In the genomic region with DNA sequence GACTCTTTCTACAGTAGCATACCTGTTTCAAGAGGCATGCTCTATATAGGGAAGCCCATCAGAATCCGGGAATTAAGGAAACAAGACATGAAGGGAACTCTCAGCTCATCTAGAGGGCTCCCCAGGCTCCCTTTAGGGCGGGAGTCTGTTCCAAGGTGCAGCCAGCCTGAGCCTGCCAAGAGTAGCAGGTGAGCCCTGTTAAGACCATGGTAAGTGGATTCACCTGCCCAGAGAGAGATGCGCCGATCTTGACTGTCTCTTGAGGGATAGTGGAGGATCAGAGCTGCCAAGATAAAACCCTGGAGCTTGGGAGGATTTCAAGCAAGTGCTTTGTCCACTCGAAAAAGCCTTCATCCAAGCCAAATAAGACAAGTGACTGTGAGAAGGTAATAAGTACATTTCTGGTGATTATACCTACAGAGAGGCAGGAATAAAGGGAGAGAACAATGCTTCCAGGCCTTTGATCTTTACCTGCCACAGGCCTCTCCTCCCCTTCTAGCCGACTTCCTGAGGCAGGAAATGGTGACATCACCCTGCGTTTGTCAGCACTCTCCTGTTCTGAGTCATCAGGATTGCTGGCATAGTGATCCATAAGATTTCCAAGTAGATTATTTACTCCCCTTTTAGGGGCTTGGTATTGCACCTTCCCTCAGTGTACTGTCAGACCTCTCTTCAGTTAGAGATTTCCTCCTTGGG, we compare ENCODE assay signal across 8 cellular contexts. TPM values are rescaled to one million over a fixed set of nuclear protein-coding genes. Genes with fewer than 3 reads are reported as not detected.
DNase-seq lines count a peak whose midpoint lies in the region; ATAC-seq and TF ChIP-seq lines count a peak whose summit lies in the region.

No MANE protein-coding gene starts in this region.

- H3K27me3 Mint-ChIP-seq in activated CD4-positive, alpha-beta memory T cell treated with anti-CD3 and anti-CD28 coated beads, Interleukin-2, amount 10 ng/mL, durations not matched to agents 7 days and 5 days, result no peaks in the 10 kb centered on the region

- peak; percentile 31 for DNase-seq in activated CD4-positive, alpha-beta memory T cell treated with anti-CD3 and anti-CD28 coated beads, Interleukin-2, amount 10 ng/mL, durations not matched to agents 7 days and 5 days
- DNase-seq in left kidney (ENCODE audit: low read depth, low spot score), result peak; percentile 30
- DNase-seq in psoas muscle, result no peak
- DNase-seq in GOT3 (lab: John Stamatoyannopoulos, UW), result no peak

- H3K36me3 ChIP-seq in HUES64 (ENCODE audit: insufficient read depth, low read length) (no peaks in the 10 kb centered on the region), psoas muscle (ENCODE audit: insufficient read depth in 1 of 2, low read depth in 1 of 2) (no peaks in the 10 kb centered on the region)

- peak; percentile 82 for ATAC-seq in GM18870 (IDR thresholded peaks at IDR 0.05; ENCODE audit: unreplicated experiment)
- ATAC-seq in HG03108 (IDR thresholded peaks at IDR 0.05; ENCODE audit: unreplicated experiment), result no peak
- no peak for ATAC-seq in psoas muscle
- ATAC-seq in HG03280 (IDR thresholded peaks at IDR 0.05; ENCODE audit: unreplicated experiment), result no peak

- TF ChIP-seq CTCF in psoas muscle (IDR thresholded peaks at IDR 0.05), result no peak

- POLR2A ChIA-PET in activated CD4-positive, alpha-beta memory T cell treated with anti-CD3 and anti-CD28 coated beads, Interleukin-2, amount 10 ng/mL, durations not matched to agents 7 days and 5 days (lab: Charles Lee), result no interaction called here

- H3K4me1 ChIP-seq in HUES64 (ENCODE audit: insufficient read depth, low read length) (no peaks in the 10 kb centered on the region), psoas muscle (no peaks in the 10 kb centered on the region)

- H3K27me3 ChIP-seq in HUES64 (ENCODE audit: insufficient read depth, low read length) (no peaks in the 10 kb centered on the region), psoas muscle (ENCODE audit: insufficient read depth in 3 of 3, low read length in 2 of 3) (no peaks in the 10 kb centered on the region)

- no peaks in the 10 kb centered on the region for H3K36me3 Mint-ChIP-seq in activated CD4-positive, alpha-beta memory T cell treated with anti-CD3 and anti-CD28 coated beads, Interleukin-2, amount 10 ng/mL, durations not matched to agents 7 days and 5 days (ENCODE audit: low read depth)

- 79% methylated on average over 7 of the region's 7 CpGs for WGBS in HUES64
- WGBS in psoas muscle, 3 donors, result 49 to 58% (median 50%) methylated on average over 7 of the region's 7 CpGs

- no peak overlapping the region for H3K4me3 Mint-ChIP-seq in activated CD4-positive, alpha-beta memory T cell treated with anti-CD3 and anti-CD28 coated beads, Interleukin-2, amount 10 ng/mL, durations not matched to agents 7 days and 5 days

- H3K4me3 ChIP-seq in HUES64 (ENCODE audit: low read length) (no peak overlapping the region), psoas muscle (no peak overlapping the region)

- peaks cover 16% of the 10 kb centered on the region for H3K4me1 Mint-ChIP-seq in activated CD4-positive, alpha-beta memory T cell treated with anti-CD3 and anti-CD28 coated beads, Interleukin-2, amount 10 ng/mL, durations not matched to agents 7 days and 5 days

- no peak overlapping the region for H3K9ac ChIP-seq in HUES64 (ENCODE audit: low read depth, low read length)

- H3K27ac ChIP-seq in HUES64 (ENCODE audit: low read depth, low read length) (peak overlapping the region; percentile 63), psoas muscle (no peak overlapping the region)

- H3K9me3 ChIP-seq in HUES64 (ENCODE audit: insufficient read depth, low read depth, low read length) (peaks cover 23% of the 10 kb centered on the region), psoas muscle (peaks cover 10% of the 10 kb centered on the region)

- no peaks in the 10 kb centered on the region for H3K9me3 Mint-ChIP-seq in activated CD4-positive, alpha-beta memory T cell treated with anti-CD3 and anti-CD28 coated beads, Interleukin-2, amount 10 ng/mL, durations not matched to agents 7 days and 5 days

- no peak overlapping the region for H3K27ac Mint-ChIP-seq in activated CD4-positive, alpha-beta memory T cell treated with anti-CD3 and anti-CD28 coated beads, Interleukin-2, amount 10 ng/mL, durations not matched to agents 7 days and 5 days

- intact Hi-C loops in psoas muscle (cut with DNase I), result no loop called here

- CTCF ChIA-PET in activated CD4-positive, alpha-beta memory T cell treated with anti-CD3 and anti-CD28 coated beads, Interleukin-2, amount 10 ng/mL, durations not matched to agents 7 days and 5 days (lab: Charles Lee), result no interaction called here

RNA-seq across cellular contexts. Expression of a gene that starts 31.5 kb away (rescaled TPM):
- polyA plus RNA-seq in HUES64 (2013, experiment 1 of 2), result 2.2 TPM
- 2.5 TPM for polyA plus RNA-seq in HUES64 (2013, experiment 2 of 2)
- total RNA-seq in activated CD4-positive, alpha-beta memory T cell treated with anti-CD3 and anti-CD28 coated beads, Interleukin-2, amount 10 ng/mL, durations not matched to agents 7 days and 5 days, result 1 to 10 TPM; 1.6 to 2.3 TPM
- total RNA-seq in psoas muscle, result 10 to 100 TPM in 2 of 4 donors, 1 to 10 TPM in 2; 8.0 to 48.2 (median 9.8) TPM
- polyA plus RNA-seq in psoas muscle, result 10 to 100 TPM in 2 of 3 donors, 1 to 10 TPM in 1; 8.3 to 13.5 (median 12.8) TPM

Comparison
In these comparisons a context has a peak if more than half of its experiments do, and no peak if none do; other contexts are left out.
1. DNase-seq: peak in activated CD4-positive, alpha-beta memory T cell treated with anti-CD3 and anti-CD28 coated beads, Interleukin-2, amount 10 ng/mL, durations not matched to agents 7 days and 5 days (single experiment) and left kidney (single experiment); none in psoas muscle (0 of 2) and GOT3 (single experiment).